11 cellular contexts compared by ENCODE assay signal in the genomic region with DNA sequence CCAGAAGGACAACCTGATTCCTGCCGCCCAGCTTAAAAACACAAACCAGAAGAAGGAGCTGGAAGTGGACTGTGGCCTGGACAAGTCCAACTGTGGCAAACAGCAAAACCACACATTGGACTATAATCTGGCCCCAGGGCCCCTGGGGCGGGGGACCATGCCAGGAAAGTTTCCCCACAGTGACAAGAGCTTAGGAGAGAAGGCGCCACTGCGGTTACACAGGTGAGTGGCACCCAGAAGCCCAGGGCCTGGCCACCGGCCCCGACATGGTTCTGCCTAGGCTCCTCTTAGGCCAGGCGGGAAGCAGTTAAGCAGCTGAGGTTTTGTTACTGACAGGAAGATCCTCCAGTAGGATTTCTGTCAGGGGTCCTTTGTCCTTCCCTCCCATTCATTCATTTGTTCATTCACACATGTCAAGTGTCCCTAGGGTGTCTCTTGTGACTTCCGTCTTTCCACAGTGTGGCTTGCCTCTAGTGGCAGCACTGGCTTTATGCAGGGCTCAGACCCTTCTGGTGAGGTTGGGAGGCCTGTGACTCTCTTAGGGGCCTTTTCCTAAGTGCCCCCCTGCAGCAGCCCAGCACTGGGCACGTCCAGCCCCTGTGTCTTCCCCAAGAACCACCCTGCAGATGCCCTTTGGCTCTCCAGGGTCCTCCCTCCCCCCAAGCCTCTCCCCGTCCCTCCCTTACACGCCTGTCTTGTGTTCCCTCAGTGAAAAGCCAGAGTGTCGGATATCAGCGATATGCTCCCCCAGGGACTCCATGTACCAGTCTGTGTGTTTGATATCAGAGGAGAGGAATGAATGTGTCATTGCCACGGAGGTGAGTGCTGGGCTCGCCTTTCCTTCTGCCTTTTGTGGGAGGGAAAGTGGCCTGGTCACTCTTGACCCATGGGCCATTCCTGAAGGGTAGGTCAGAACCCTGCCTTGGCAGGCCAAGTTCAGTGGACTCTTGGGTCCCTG. TPM values are rescaled to one million over a fixed set of nuclear protein-coding genes. Genes with fewer than 3 reads are reported as not detected.
DNase-seq lines count a peak whose midpoint lies in the region; ATAC-seq, FAIRE-seq and TF ChIP-seq lines count a peak whose summit lies in the region.
"Had no signal": no experiment of that assay in that cellular context is flagged by ENCODE, and none has a peak within 500 bp of the region (broad histone marks: within the 10 kb centered on the region; RNA-seq: fewer than 3 reads in every experiment).

No MANE protein-coding gene starts in this region.

- peaks cover 8% of the 10 kb centered on the region for H4K20me1 ChIP-seq in DND-41 (ENCODE audit: insufficient read depth, low read length)
- H4K20me1 ChIP-seq in H1 (replicated peaks in 1 of 2; ENCODE audit: control insufficient read depth in 1 of 2, insufficient read depth in 2 of 2, low read length in 2 of 2), result no peaks in the 10 kb centered on the region

- no peak overlapping the region for H4K91ac ChIP-seq in H1 (replicated peaks; ENCODE audit: insufficient read length, low read length)

- H4K8ac ChIP-seq in H1 (ENCODE audit: extremely low read depth, insufficient read depth, low read length) (no peak overlapping the region), mesendoderm (ENCODE audit: low read depth, low read length) (no peak overlapping the region)

- H3K27me3 ChIP-seq in DND-41 (ENCODE audit: insufficient read depth, low read length, poor library complexity) (peaks cover 4% of the 10 kb centered on the region), H1 (replicated peaks in 1 of 4; ENCODE audit: control insufficient read depth in 3 of 4, extremely low read depth in 1 of 4, insufficient read depth in 3 of 4, low read length in 3 of 4) (peaks cover 4 to 43% (median 26%) of the 10 kb centered on the region in 4 experiments), mesendoderm (ENCODE audit: insufficient read depth, low read length, poor library complexity) (no peaks in the 10 kb centered on the region)

- no peak for TF ChIP-seq RAD21 in H1 (IDR thresholded peaks at IDR 0.05 in 1 of 2, conservative IDR thresholded peaks at IDR 0.05 in 1 of 2; ENCODE audit: low read depth in 2 of 2, low read length in 2 of 2)

- CTCF ChIA-PET in H1 (lab: Charles Lee; ENCODE audit: partially characterized antibody), result interaction anchor here (1.0 to 33.1 kb wide), 5 partner anchors 9 to 54 kb away, joined by 3 to 619 read pairs (median 5); partner anchors contain the start of genes DLL4 and VPS18

- TF ChIP-seq CTCF in DND-41 (IDR thresholded peaks at IDR 0.05; ENCODE audit: borderline replicate concordance, extremely low read depth, low read length, poor library complexity, severe bottlenecking) (peak; percentile 29), H1 (IDR thresholded peaks at IDR 0.05; ENCODE audit: control extremely low read depth in 1 of 3, insufficient read depth in 1 of 3, low read depth in 1 of 3, low read length in 3 of 3) (peak in 1 of 3 experiments; percentile 2; a peak in 1 of 4 replicates)

- H3K23me2 ChIP-seq in H1 (ENCODE audit: low read depth, low read length), result peaks cover 5% of the 10 kb centered on the region; the same call in 1 of the 2 replicates

- H3K36me3 ChIP-seq in DND-41 (ENCODE audit: insufficient read depth, low read length) (no peaks in the 10 kb centered on the region), H1 (ENCODE audit: control insufficient read depth in 2 of 4, insufficient read depth in 4 of 4, low read length in 3 of 4) (no peaks in the 10 kb centered on the region), mesendoderm (ENCODE audit: control insufficient read depth, insufficient read depth, low read length) (no peaks in the 10 kb centered on the region)
- H3K36me3 ChIP-seq: adrenal gland, neutrophil had no signal

- H3K56ac ChIP-seq in H1 (replicated peaks; ENCODE audit: insufficient read length, low read depth, low read length) (no peak overlapping the region), mesendoderm (ENCODE audit: low read length) (no peak overlapping the region)

- H2AFZ ChIP-seq in DND-41 (ENCODE audit: low read depth, low read length) (no peak overlapping the region), H1 (ENCODE audit: low read length) (no peak overlapping the region)

- H3K4me2 ChIP-seq in DND-41 (ENCODE audit: insufficient read depth, low read length), result no peak overlapping the region
- no peak overlapping the region for H3K4me2 ChIP-seq in H1 (ENCODE audit: insufficient read depth in 1 of 2, low read depth in 2 of 2, low read length in 2 of 2)
- H3K4me2 ChIP-seq in mesendoderm (ENCODE audit: low read length), result no peak overlapping the region

- H3K4me3 ChIP-seq in DND-41 (ENCODE audit: low read depth in 1 of 2, low read length in 2 of 2) (no peak overlapping the region), H1 (ENCODE audit: extremely low read depth in 1 of 4, insufficient read depth in 2 of 4, low read depth in 3 of 4, low read length in 4 of 4) (no peak overlapping the region), mesendoderm (ENCODE audit: low read length) (no peak overlapping the region)
- H3K4me3 ChIP-seq: adrenal gland had no signal

- H2BK5ac ChIP-seq in H1 (ENCODE audit: low read depth, low read length) (no peak overlapping the region), mesendoderm (ENCODE audit: low read length) (no peak overlapping the region)

- 0 out of 2 replicates have a peak overlapping the region, but pooled peaks have one; percentile 80 for H2BK20ac ChIP-seq in H1 (ENCODE audit: low read length)

- no peaks in the 10 kb centered on the region for H3K79me2 ChIP-seq in DND-41 (ENCODE audit: insufficient read depth, low read length)
- no peaks in the 10 kb centered on the region for H3K79me2 ChIP-seq in H1 (ENCODE audit: control insufficient read depth in 1 of 2, insufficient read depth in 2 of 2, low read length in 2 of 2)
- H3K79me2 ChIP-seq in mesendoderm (ENCODE audit: control insufficient read depth, insufficient read depth, low read length), result no peaks in the 10 kb centered on the region

- DNase-seq in DND-41 (no peak), M059J (ENCODE audit: low read depth) (peak; percentile 64), H1 (ENCODE audit: low read depth in 1 of 2, low spot score in 2 of 2) (no peak), mesendoderm (peak; percentile 64), RKO (ENCODE audit: low spot score) (no peak), hypothalamus (lab: John Stamatoyannopoulos, UW) (no peak), glomerular visceral epithelial cell (ENCODE audit: extremely low spot score) (no peak)
- DNase-seq: adrenal gland, T-helper 9 cell had no signal

- no peak for TF ChIP-seq EP300 in H1 (IDR thresholded peaks at IDR 0.05; ENCODE audit: borderline replicate concordance in 1 of 2, low read depth in 2 of 2, low read length in 2 of 2)

- H2AK5ac ChIP-seq in H1 (ENCODE audit: low read depth, low read length), result no peak overlapping the region
- no peak overlapping the region for H2AK5ac ChIP-seq in mesendoderm (ENCODE audit: low read length)

- no peak for ATAC-seq in DND-41 (ENCODE audit: insufficient read depth, low read depth)
- ATAC-seq in HG03460 (IDR thresholded peaks at IDR 0.05; ENCODE audit: unreplicated experiment), result no peak

- H3K27ac ChIP-seq in DND-41 (ENCODE audit: low read length), result no peak overlapping the region
- no peak overlapping the region for H3K27ac ChIP-seq in H1 (ENCODE audit: low read depth, low read length)
- H3K27ac ChIP-seq in mesendoderm (ENCODE audit: low read depth, low read length), result no peak overlapping the region
- H3K27ac ChIP-seq: adrenal gland, neutrophil had no signal

- H3K4ac ChIP-seq in H1 (replicated peaks; ENCODE audit: insufficient read length, low read depth, low read length) (no peak overlapping the region), mesendoderm (ENCODE audit: low read depth, low read length) (no peak overlapping the region)

- H3K14ac ChIP-seq in H1 (ENCODE audit: insufficient read length), result no peak overlapping the region

- no peak for FAIRE-seq in H1 (lab: Jason Lieb, UNC)

- H2BK15ac ChIP-seq in H1 (ENCODE audit: low read length) (peak overlapping the region; percentile 8; the same call in 1 of the 2 replicates), mesendoderm (replicated peaks; ENCODE audit: low read depth) (no peak overlapping the region)

- POLR2A ChIA-PET in H1 (lab: Charles Lee; ENCODE audit: partially characterized antibody), result interaction anchor here (0.6 to 43.8 kb wide), 3 partner anchors 15 to 93 kb away, joined by 3 to 1505 read pairs (median 3); partner anchors contain the start of genes CHAC1 and SPINT1

- 87% methylated on average over 15 of the region's 15 CpGs; no CpG with 5 or more reads in 1 of the 2 experiments for whole genome bisulfite sequencing in H1 (ENCODE audit: extremely low coverage in 1 of 2, insufficient coverage in 1 of 2, insufficient read length in 1 of 2, insufficient replicate concordance in 2 of 2, low coverage in 1 of 2, low lambda C conversion rate in 2 of 2, missing lambda C conversion rate in 1 of 2), 2 experiments
- no CpG with 5 or more reads among the region's 15 CpGs for WGBS in mesendoderm (ENCODE audit: extremely low coverage, insufficient coverage, low lambda C conversion rate)

- H3K18ac ChIP-seq in H1 (ENCODE audit: extremely low read depth, low read length) (no peak overlapping the region), mesendoderm (ENCODE audit: low read length) (no peak overlapping the region)

- H3K9me3 ChIP-seq in DND-41 (ENCODE audit: insufficient read depth, low read length, severe bottlenecking) (no peaks in the 10 kb centered on the region), H1 (ENCODE audit: insufficient read depth in 2 of 2, low read depth in 1 of 2, low read length in 1 of 2) (no peaks in the 10 kb centered on the region)
- H3K9me3 ChIP-seq: adrenal gland, neutrophil had no signal

- H3K79me1 ChIP-seq in H1 (ENCODE audit: low read depth, low read length) (no peaks in the 10 kb centered on the region), mesendoderm (ENCODE audit: low read length) (no peaks in the 10 kb centered on the region)

- H2BK120ac ChIP-seq in H1 (replicated peaks; ENCODE audit: low read depth, low read length), result no peak overlapping the region
- no peak overlapping the region for H2BK120ac ChIP-seq in mesendoderm (ENCODE audit: low read depth, low read length)

- H4K5ac ChIP-seq in H1 (ENCODE audit: insufficient read length, low read depth, low read length) (no peak overlapping the region), mesendoderm (ENCODE audit: low read length) (no peak overlapping the region)

- H3K23ac ChIP-seq in H1 (ENCODE audit: insufficient read length), result no peak overlapping the region
- H3K23ac ChIP-seq in mesendoderm (ENCODE audit: low read length), result peak overlapping the region; percentile 94

- peak overlapping the region; percentile 50; the same call in 1 of the 2 replicates for H2BK12ac ChIP-seq in H1 (ENCODE audit: low read depth, low read length)

- H3K9ac ChIP-seq in DND-41 (ENCODE audit: low read depth, low read length), result no peak overlapping the region
- no peak overlapping the region for H3K9ac ChIP-seq in H1 (replicated peaks in 1 of 4; ENCODE audit: extremely low read depth in 1 of 4, low read depth in 3 of 4, low read length in 3 of 4)
- no peak overlapping the region for H3K9ac ChIP-seq in mesendoderm (ENCODE audit: low read length)

- H3K4me1 ChIP-seq in DND-41 (ENCODE audit: insufficient read depth, low read length) (peaks cover 21% of the 10 kb centered on the region), H1 (replicated peaks in 1 of 4; ENCODE audit: control insufficient read depth in 3 of 4, insufficient read depth in 4 of 4, low read length in 3 of 4) (peaks cover 0 to 20% (median 6%) of the 10 kb centered on the region in 4 experiments; a peak in 5 of 7 replicates), mesendoderm (ENCODE audit: control insufficient read depth, low read depth, low read length) (no peaks in the 10 kb centered on the region)

- TF ChIP-seq POLR2A in H1 (IDR thresholded peaks at IDR 0.05; ENCODE audit: control extremely low read depth in 1 of 2, low read depth in 2 of 2, low read length in 2 of 2), result no peak

RNA-seq across cellular contexts. Expression of gene DLL4, which starts 7.8 kb away (rescaled TPM):
- 0.10 TPM in 1 of 2 replicates, not detected in the other for total RNA-seq in M059J (2014; rRNA removed; shearing (Covaris generic))
- 0.48 and 0.60 TPM in 2 replicates for total RNA-seq in H1 (2021; fragmentation: NEBNext Ultra II Directional; extraction: Animal tissue kit (Norgen Biotek cat#: 25700))
- polyA plus RNA-seq in H1 (2011; rRNA removed), result 0.22 and 0.23 TPM in 2 replicates
- 0.21 TPM for polyA plus RNA-seq in H1 (2011; cell fraction: cytosol; rRNA removed)
- 1.0 TPM for polyA plus RNA-seq in H1 (2011; cell fraction: nucleus; rRNA removed)
- 0.12 to 0.18 TPM (median 0.17 TPM) in 3 of 4 replicates, not detected in the other for polyA plus RNA-seq in H1 (2012, experiment 1 of 2)
- polyA plus RNA-seq in H1 (2012, experiment 2 of 2), result 0.16 TPM
- 0.20 TPM for polyA plus RNA-seq in H1 (2013, experiment 1 of 2)
- 0.20 TPM for polyA plus RNA-seq in H1 (2013, experiment 2 of 2)
- 0.27 and 0.85 TPM in 2 replicates for polyA minus RNA-seq in H1 (2011; rRNA and poly(A)+ RNA removed)
- polyA minus RNA-seq in H1 (2011; cell fraction: cytosol; rRNA and poly(A)+ RNA removed), result not detected
- 2.5 TPM for polyA minus RNA-seq in H1 (2011; cell fraction: nucleus; rRNA and poly(A)+ RNA removed)
- polyA plus RNA-seq in mesendoderm (2013, experiment 1 of 2), result 0.01 TPM
- polyA plus RNA-seq in mesendoderm (2013, experiment 2 of 2), result not detected

RNA-seq across cellular contexts. Expression of gene CHAC1, which starts 16.3 kb away (rescaled TPM):
- total RNA-seq in M059J (2014; rRNA removed; shearing (Covaris generic)), result 2.6 and 7.4 TPM in 2 replicates
- total RNA-seq in H1 (2021; fragmentation: NEBNext Ultra II Directional; extraction: Animal tissue kit (Norgen Biotek cat#: 25700)), result 28.7 and 34.3 TPM in 2 replicates
- 159 and 215 TPM in 2 replicates for polyA plus RNA-seq in H1 (2011; rRNA removed)
- polyA plus RNA-seq in H1 (2011; cell fraction: cytosol; rRNA removed), result 112 TPM
- polyA plus RNA-seq in H1 (2011; cell fraction: nucleus; rRNA removed), result 104 TPM
- 33.4 to 49.1 TPM (median 43.9 TPM) in 4 replicates for polyA plus RNA-seq in H1 (2012, experiment 1 of 2)
- polyA plus RNA-seq in H1 (2012, experiment 2 of 2), result 56.2 TPM
- polyA plus RNA-seq in H1 (2013, experiment 1 of 2), result 17.9 TPM
- 16.9 TPM for polyA plus RNA-seq in H1 (2013, experiment 2 of 2)
- 55.7 and 84.0 TPM in 2 replicates for polyA minus RNA-seq in H1 (2011; rRNA and poly(A)+ RNA removed)
- polyA minus RNA-seq in H1 (2011; cell fraction: cytosol; rRNA and poly(A)+ RNA removed), result 89.2 TPM
- polyA minus RNA-seq in H1 (2011; cell fraction: nucleus; rRNA and poly(A)+ RNA removed), result 65.8 TPM
- polyA plus RNA-seq in mesendoderm (2013, experiment 1 of 2), result 28.1 TPM
- 29.2 TPM for polyA plus RNA-seq in mesendoderm (2013, experiment 2 of 2)

RNA-seq across cellular contexts. Expression of gene VPS18, which starts 42.7 kb away (rescaled TPM):
- 17.6 and 29.9 TPM in 2 replicates for total RNA-seq in M059J (2014; rRNA removed; shearing (Covaris generic))
- 31.9 and 32.7 TPM in 2 replicates for total RNA-seq in H1 (2021; fragmentation: NEBNext Ultra II Directional; extraction: Animal tissue kit (Norgen Biotek cat#: 25700))
- polyA plus RNA-seq in H1 (2011; rRNA removed), result 28.9 and 32.9 TPM in 2 replicates
- polyA plus RNA-seq in H1 (2011; cell fraction: cytosol; rRNA removed), result 27.4 TPM
- 35.6 TPM for polyA plus RNA-seq in H1 (2011; cell fraction: nucleus; rRNA removed)
- 19.1 to 31.3 TPM (median 29.5 TPM) in 4 replicates for polyA plus RNA-seq in H1 (2012, experiment 1 of 2)
- 32.6 TPM for polyA plus RNA-seq in H1 (2012, experiment 2 of 2)
- 12.6 TPM for polyA plus RNA-seq in H1 (2013, experiment 1 of 2)
- 11.3 TPM for polyA plus RNA-seq in H1 (2013, experiment 2 of 2)
- polyA minus RNA-seq in H1 (2011; rRNA and poly(A)+ RNA removed), result 65.4 and 80.3 TPM in 2 replicates
- polyA minus RNA-seq in H1 (2011; cell fraction: cytosol; rRNA and poly(A)+ RNA removed), result 39.1 TPM
- 31.4 TPM for polyA minus RNA-seq in H1 (2011; cell fraction: nucleus; rRNA and poly(A)+ RNA removed)
- polyA plus RNA-seq in mesendoderm (2013, experiment 1 of 2), result 11.7 TPM
- polyA plus RNA-seq in mesendoderm (2013, experiment 2 of 2), result 11.5 TPM

Comparison
In these comparisons a context has a peak if more than half of its experiments do, and no peak if none do; other contexts are left out.
1. DNase-seq: peak in M059J (single experiment) and mesendoderm (single experiment); none in DND-41 (single experiment), H1 (0 of 2), RKO (single experiment), hypothalamus (0 of 51) and glomerular visceral epithelial cell (single experiment).